In the genomic region with DNA sequence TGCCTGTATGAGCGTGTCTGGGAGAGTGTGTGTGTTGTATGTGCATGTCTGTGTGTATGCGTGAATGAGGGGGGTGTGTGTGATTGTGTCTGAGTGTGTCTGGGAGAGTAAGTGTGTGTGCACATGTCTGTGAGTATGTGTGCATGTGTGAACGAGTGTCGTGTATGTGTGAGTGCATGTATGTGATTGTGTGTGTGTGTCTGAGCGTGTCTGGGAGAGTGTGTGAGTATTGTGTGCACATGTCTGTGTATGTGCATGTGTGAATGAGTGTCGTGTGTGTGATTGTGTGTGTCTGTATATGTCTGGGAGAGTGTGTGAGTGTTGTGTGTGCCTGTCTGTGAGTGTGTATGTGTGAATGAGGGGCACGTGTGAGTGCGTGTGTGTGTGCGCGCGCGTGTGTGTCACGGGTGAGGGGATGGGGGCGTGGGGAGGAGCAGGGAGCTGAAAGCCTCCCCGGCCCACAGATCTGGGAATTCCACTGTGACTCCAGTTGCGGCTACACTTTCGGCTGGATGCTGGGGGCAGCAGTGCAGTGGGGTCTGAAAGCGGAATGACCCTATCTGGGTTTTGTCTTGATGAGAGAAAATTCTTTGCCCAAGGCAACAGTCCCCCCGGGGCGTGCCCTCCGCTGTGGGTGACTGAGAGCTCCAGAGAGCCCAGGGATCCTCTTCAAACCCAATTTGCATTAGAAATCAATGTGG, we compare ENCODE assay signal across 2 cellular contexts.
TF ChIP-seq lines count a peak whose summit lies in the region.

No MANE protein-coding gene starts in this region.

TF ChIP-seq in GM23338, 12 proteins besides CTCF, POLR2A, EP300 and RAD21:
- no peak for TF ChIP-seq ZNF114 (CRISPR knock-in tag; IDR thresholded peaks at IDR 0.05)
- no peak for TF ChIP-seq STAT1 (IDR thresholded peaks at IDR 0.05; ENCODE audit: unreplicated experiment)
- no peak for TF ChIP-seq NANOG (IDR thresholded peaks at IDR 0.05; ENCODE audit: borderline replicate concordance)
- no peak for TF ChIP-seq EZH2phosphoT487 (IDR thresholded peaks at IDR 0.05; ENCODE audit: unreplicated experiment)
- no peak for TF ChIP-seq JUNB (IDR thresholded peaks at IDR 0.05; ENCODE audit: unreplicated experiment)

TF ChIP-seq in IMR-90, 13 proteins besides CTCF, POLR2A, EP300 and RAD21:
- no peak for TF ChIP-seq FOS (IDR thresholded peaks at IDR 0.05; ENCODE audit: low read depth, low read length)
- TF ChIP-seq CEBPB (IDR thresholded peaks at IDR 0.05; ENCODE audit: low read depth, low read length), result no peak
- TF ChIP-seq, protein P1, sequence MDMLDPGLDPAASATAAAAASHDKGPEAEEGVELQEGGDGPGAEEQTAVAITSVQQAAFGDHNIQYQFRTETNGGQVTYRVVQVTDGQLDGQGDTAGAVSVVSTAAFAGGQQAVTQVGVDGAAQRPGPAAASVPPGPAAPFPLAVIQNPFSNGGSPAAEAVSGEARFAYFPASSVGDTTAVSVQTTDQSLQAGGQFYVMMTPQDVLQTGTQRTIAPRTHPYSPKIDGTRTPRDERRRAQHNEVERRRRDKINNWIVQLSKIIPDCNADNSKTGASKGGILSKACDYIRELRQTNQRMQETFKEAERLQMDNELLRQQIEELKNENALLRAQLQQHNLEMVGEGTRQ (IDR thresholded peaks at IDR 0.05; ENCODE audit: low read depth, low read length), result no peak
- TF ChIP-seq RCOR1 (IDR thresholded peaks at IDR 0.05; ENCODE audit: insufficient replicate concordance, low read length), result no peak
- TF ChIP-seq MXI1 (IDR thresholded peaks at IDR 0.05; ENCODE audit: borderline replicate concordance, low read depth, low read length), result no peak
- no peak for TF ChIP-seq RFX5 (IDR thresholded peaks at IDR 0.05; ENCODE audit: low read depth, low read length)
- no peak for TF ChIP-seq NFE2L2 (IDR thresholded peaks at IDR 0.05; ENCODE audit: low read depth, low read length)
- no peak for TF ChIP-seq MAZ (IDR thresholded peaks at IDR 0.05; ENCODE audit: borderline replicate concordance, low read depth, low read length)
- TF ChIP-seq, protein P2, sequence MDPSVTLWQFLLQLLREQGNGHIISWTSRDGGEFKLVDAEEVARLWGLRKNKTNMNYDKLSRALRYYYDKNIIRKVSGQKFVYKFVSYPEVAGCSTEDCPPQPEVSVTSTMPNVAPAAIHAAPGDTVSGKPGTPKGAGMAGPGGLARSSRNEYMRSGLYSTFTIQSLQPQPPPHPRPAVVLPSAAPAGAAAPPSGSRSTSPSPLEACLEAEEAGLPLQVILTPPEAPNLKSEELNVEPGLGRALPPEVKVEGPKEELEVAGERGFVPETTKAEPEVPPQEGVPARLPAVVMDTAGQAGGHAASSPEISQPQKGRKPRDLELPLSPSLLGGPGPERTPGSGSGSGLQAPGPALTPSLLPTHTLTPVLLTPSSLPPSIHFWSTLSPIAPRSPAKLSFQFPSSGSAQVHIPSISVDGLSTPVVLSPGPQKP (IDR thresholded peaks at IDR 0.05; ENCODE audit: borderline replicate concordance, low read depth, low read length), result no peak
- TF ChIP-seq MAFK (IDR thresholded peaks at IDR 0.05; ENCODE audit: low read depth, low read length), result no peak
- TF ChIP-seq SMC3 (IDR thresholded peaks at IDR 0.05; ENCODE audit: low read depth, low read length), result no peak
- no peak for TF ChIP-seq BHLHE40 (IDR thresholded peaks at IDR 0.05; ENCODE audit: low read depth, low read length)
- no peak for TF ChIP-seq CHD1 (IDR thresholded peaks at IDR 0.05; ENCODE audit: low read depth, low read length)
TF ChIP-seq in IMR-90: peak in this region for 0.
